ENCODE assay signal across 14 cellular contexts in the genomic region with DNA sequence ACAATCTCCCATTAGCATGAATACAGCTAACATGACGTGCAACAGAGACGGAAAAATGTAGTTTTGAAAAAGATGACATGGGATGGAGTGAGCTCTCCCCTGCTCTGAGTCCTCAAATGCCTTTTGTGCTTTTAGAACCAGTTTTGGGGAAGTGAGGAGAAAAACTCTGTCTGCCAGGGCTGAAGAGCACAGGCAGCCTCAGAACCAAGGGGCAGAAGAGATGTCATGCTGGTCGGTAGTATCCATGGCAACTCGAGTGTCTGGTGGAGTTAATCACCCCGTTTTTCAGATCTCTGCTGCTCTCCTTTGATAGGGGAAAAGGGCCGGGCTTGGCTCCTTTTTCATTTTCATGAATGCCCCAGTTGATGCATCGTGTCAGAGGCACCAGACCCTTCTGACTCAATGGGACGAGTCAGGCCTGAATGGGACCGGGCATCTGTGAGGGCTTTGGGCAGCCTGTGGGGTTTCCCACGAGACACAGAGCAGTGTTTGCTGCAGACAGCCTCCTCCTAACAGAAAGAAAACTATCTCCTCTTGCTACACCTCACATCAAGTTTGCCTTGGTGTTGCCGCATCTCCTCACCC.
"Had no signal": no experiment of that assay in that cellular context is flagged by ENCODE, and none has a peak within 500 bp of the region (broad histone marks: within the 10 kb centered on the region; RNA-seq: fewer than 3 reads in every experiment).

No MANE protein-coding gene starts in this region.

- H3K4me3 Mint-ChIP-seq: activated CD4-positive, alpha-beta memory T cell treated with anti-CD3 and anti-CD28 coated beads for 36 hours; activated T-helper 1 cell treated with anti-CD3 and anti-CD28 coated beads, Interleukin-12 subunit alpha, Interleukin-12 subunit beta, Interleukin-2, Interleukin-4 antibody, amounts not matched to agents 30 ng/mL and 10 ng/mL and 1 ng/mL, durations not matched to agents 14 hours and 24 hours and 36 hours; effector memory CD8-positive, alpha-beta T cell; neural crest cell; stimulated activated memory B cell treated with anti-CD40 and anti-IgM and Interleukin-4, amounts not matched to agents 10 μg/mL and 1 μg/mL and 100 μg/mL, for 72 hours had no signal

- H3K9me3 ChIP-seq: left lung, right atrium auricular region had no signal

- H3K27me3 ChIP-seq: left lung, right atrium auricular region had no signal

- H3K27ac ChIP-seq: left lung, parathyroid adenoma, right atrium auricular region had no signal

- ATAC-seq: effector memory CD8-positive, alpha-beta T cell; left lung; stimulated activated memory B cell treated with anti-CD40 and anti-IgM and Interleukin-4, amounts not matched to agents 10 μg/mL and 1 μg/mL and 100 μg/mL, for 72 hours had no signal

- H3K9ac ChIP-seq: parathyroid adenoma had no signal

- H3K27ac Mint-ChIP-seq: activated CD4-positive, alpha-beta memory T cell treated with anti-CD3 and anti-CD28 coated beads for 36 hours; activated T-helper 1 cell treated with anti-CD3 and anti-CD28 coated beads, Interleukin-12 subunit alpha, Interleukin-12 subunit beta, Interleukin-2, Interleukin-4 antibody, amounts not matched to agents 30 ng/mL and 10 ng/mL and 1 ng/mL, durations not matched to agents 14 hours and 24 hours and 36 hours; effector memory CD8-positive, alpha-beta T cell; stimulated activated memory B cell treated with anti-CD40 and anti-IgM and Interleukin-4, amounts not matched to agents 10 μg/mL and 1 μg/mL and 100 μg/mL, for 72 hours had no signal

- H3K36me3 Mint-ChIP-seq: activated CD4-positive, alpha-beta memory T cell treated with anti-CD3 and anti-CD28 coated beads for 36 hours; stimulated activated memory B cell treated with anti-CD40 and anti-IgM and Interleukin-4, amounts not matched to agents 10 μg/mL and 1 μg/mL and 100 μg/mL, for 72 hours had no signal

- H3K79me2 ChIP-seq: parathyroid adenoma had no signal

- H3K4me3 ChIP-seq: left lung, right atrium auricular region had no signal

- H2AFZ ChIP-seq: parathyroid adenoma had no signal

- H3K36me3 ChIP-seq: left lung, right atrium auricular region had no signal

- DNase-seq: activated CD4-positive, alpha-beta memory T cell treated with anti-CD3 and anti-CD28 coated beads for 36 hours; activated CD4-positive, alpha-beta T cell treated with anti-CD3 and anti-CD28 coated beads for 1 hour; activated naive CD4-positive, alpha-beta T cell; central memory CD4-positive, alpha-beta T cell; cortex of kidney; effector memory CD8-positive, alpha-beta T cell; left lung; small intestine; T-helper 9 cell had no signal

- H3K27me3 Mint-ChIP-seq: activated CD4-positive, alpha-beta memory T cell treated with anti-CD3 and anti-CD28 coated beads for 36 hours had no signal

- H3K4me1 Mint-ChIP-seq: stimulated activated memory B cell treated with anti-CD40 and anti-IgM and Interleukin-4, amounts not matched to agents 10 μg/mL and 1 μg/mL and 100 μg/mL, for 72 hours had no signal

- H3K4me1 ChIP-seq: left lung, parathyroid adenoma, right atrium auricular region had no signal
